Comparison of ENCODE assay signal across 20 cellular contexts in the genomic region with DNA sequence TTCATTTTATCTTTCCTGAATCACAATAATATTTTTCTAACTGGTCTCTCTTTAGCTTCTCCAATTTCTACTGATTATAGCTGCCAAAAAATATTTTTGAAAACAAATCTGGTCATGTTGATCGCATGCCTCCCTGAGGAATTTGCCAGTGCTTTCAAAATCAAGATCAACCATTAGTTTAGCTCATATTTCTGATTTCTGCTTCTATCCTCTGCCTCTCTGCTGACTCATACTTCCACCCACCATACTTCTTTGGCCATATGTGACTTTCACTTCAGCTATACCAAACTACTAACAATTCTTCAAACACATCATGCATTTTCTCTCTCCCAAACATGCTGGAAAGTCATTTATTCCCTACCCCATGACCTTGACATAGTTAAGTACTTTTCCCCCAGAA.
DNase-seq lines count a peak whose midpoint lies in the region; ATAC-seq and TF ChIP-seq lines count a peak whose summit lies in the region.
"Had no signal": no experiment of that assay in that cellular context is flagged by ENCODE, and none has a peak within 500 bp of the region (broad histone marks: within the 10 kb centered on the region; RNA-seq: fewer than 3 reads in every experiment).

No MANE protein-coding gene starts in this region.

- H4K91ac ChIP-seq in IMR-90 (ENCODE audit: insufficient read depth, low read depth, low read length) = no peak overlapping the region

- H3K4me1 ChIP-seq in IMR-90 (ENCODE audit: control insufficient read depth, insufficient read depth, low read length) = no peaks in the 10 kb centered on the region
- H3K4me1 ChIP-seq: sigmoid colon had no signal

- TF ChIP-seq POLR2A in IMR-90 (IDR thresholded peaks at IDR 0.05; ENCODE audit: low read depth, low read length) = no peak

- H3K9ac ChIP-seq in IMR-90 (ENCODE audit: low read depth, low read length) = no peak overlapping the region

- no peak overlapping the region for H3K4me2 ChIP-seq in IMR-90 (ENCODE audit: low read depth, low read length)

- 38% methylated on average over 1 of the region's 1 CpG; no CpG with 5 or more reads in 1 of the 2 experiments for WGBS in IMR-90 (ENCODE audit: extremely low coverage in 2 of 2, insufficient read length in 1 of 2), 2 experiments

- H3K79me1 ChIP-seq in IMR-90 (ENCODE audit: low read depth in 1 of 2, low read length in 2 of 2) = no peaks in the 10 kb centered on the region

- no peak overlapping the region for H3K23ac ChIP-seq in IMR-90 (ENCODE audit: low read depth, low read length)

- no peaks in the 10 kb centered on the region for H3K9me3 ChIP-seq in IMR-90 (ENCODE audit: control insufficient read depth, insufficient read depth, low read length)
- H3K9me3 ChIP-seq: sigmoid colon had no signal

- BruUV-seq in IMR-90 (replicated peaks; lab: Mats Ljungman, UMichigan) = no TSS peak

- intact Hi-C loops in IMR-90 (cut with micrococcal nuclease) = no loop called here

- H2AK9ac ChIP-seq in IMR-90 (replicated peaks; ENCODE audit: low read depth, low read length, poor library complexity) = no peak overlapping the region

- H3K27ac ChIP-seq in IMR-90 (ENCODE audit: insufficient read depth, low read length) = no peak overlapping the region
- H3K27ac ChIP-seq: C4-2B, sigmoid colon had no signal

- no peak overlapping the region for H3K4ac ChIP-seq in IMR-90 (ENCODE audit: low read depth, low read length)

- peak; percentile 71 for DNase-seq in IMR-90
- peak; percentile 62 for DNase-seq in RPMI7951 (ENCODE audit: low read depth)
- peak; percentile 42 for DNase-seq in fibroblast of pulmonary artery (ENCODE audit: low read depth)
- DNase-seq in smooth muscle cell of the brain vasculature (ENCODE audit: low read depth, low spot score) = peak; percentile 6
- DNase-seq in HUDEP-2 (lab: John Stamatoyannopoulos, UW; ENCODE audit: unreplicated experiment in 76 of 76) = no peak
- DNase-seq in omental fat pad (ENCODE audit: low spot score) = no peak
- DNase-seq: activated CD4-positive, CD25-positive, alpha-beta regulatory T cell treated with anti-CD3 and anti-CD28 coated beads, Interleukin-2, amount 50 U/mL, for 72 hours; activated gamma-delta T cell treated with Interleukin-2 at 50 U/mL for 16 hours; cortex of kidney; HFFc6; hypothalamus; NCI-H1092; NCI-H82; occipital lobe; Right ventricle myocardium superior; sigmoid colon; stimulated activated CD4-positive, alpha-beta T cell treated with anti-CD3 and anti-CD28 coated beads, Interleukin-4, amount 100 ng/mL, for 4 hours; T-helper 2 cell had no signal

- H2AFZ ChIP-seq in IMR-90 (replicated peaks; ENCODE audit: low read length, poor library complexity) = no peak overlapping the region

- no peak overlapping the region for H4K8ac ChIP-seq in IMR-90 (ENCODE audit: low read depth in 2 of 2, low read length in 2 of 2)

- H2BK20ac ChIP-seq in IMR-90 (ENCODE audit: low read depth, low read length) = no peak overlapping the region

- H3K18ac ChIP-seq in IMR-90 (ENCODE audit: low read depth, low read length) = no peak overlapping the region; the same call in 1 of the 2 replicates

- H3K56ac ChIP-seq in IMR-90 (ENCODE audit: extremely low read depth, insufficient read depth, low read length) = no peak overlapping the region

- no peak for TF ChIP-seq CTCF in IMR-90 (conservative IDR thresholded peaks at IDR 0.05; ENCODE audit: low read depth, low read length)
- no peak for TF ChIP-seq CTCF in fibroblast of pulmonary artery (IDR thresholded peaks at IDR 0.05; ENCODE audit: low read length, missing control alignments)
- TF ChIP-seq CTCF in omental fat pad (IDR thresholded peaks at IDR 0.05) = no peak

- H2BK15ac ChIP-seq in IMR-90 (ENCODE audit: low read depth, low read length) = no peak overlapping the region

- H3K9me1 ChIP-seq in IMR-90 (ENCODE audit: insufficient read depth, low read length) = no peaks in the 10 kb centered on the region

- H2AK5ac ChIP-seq in IMR-90 (ENCODE audit: low read depth, low read length) = no peak overlapping the region

- no peaks in the 10 kb centered on the region for H4K20me1 ChIP-seq in IMR-90 (ENCODE audit: insufficient read depth, low read length)

- POLR2A ChIA-PET in IMR-90 (lab: Charles Lee; ENCODE audit: unreplicated experiment) = no interaction called here

- in situ Hi-C loops in IMR-90 (cut with MboI; ENCODE audit: low sequenced_read_pairs) = no loop called here

- H2BK120ac ChIP-seq in IMR-90 (ENCODE audit: low read depth, low read length) = no peak overlapping the region

- H3K36me3 ChIP-seq in IMR-90 (ENCODE audit: control insufficient read depth, insufficient read depth, low read length) = no peaks in the 10 kb centered on the region
- H3K36me3 ChIP-seq: sigmoid colon had no signal

- no peaks in the 10 kb centered on the region for H3K27me3 ChIP-seq in IMR-90 (ENCODE audit: control insufficient read depth, insufficient read depth, low read length)
- H3K27me3 ChIP-seq: sigmoid colon had no signal

- H3K4me3 ChIP-seq in IMR-90 (ENCODE audit: insufficient read depth, low read depth, low read length) = no peak overlapping the region
- H3K4me3 ChIP-seq in fibroblast of pulmonary artery (replicated peaks; ENCODE audit: low read depth, low read length) = no peak overlapping the region
- H3K4me3 ChIP-seq: sigmoid colon had no signal

- CTCF ChIA-PET in IMR-90 (lab: Yijun Ruan, JAX) = no interaction called here

- no peak overlapping the region for H3K14ac ChIP-seq in IMR-90 (replicated peaks; ENCODE audit: low read depth, low read length)

- no peak for TF ChIP-seq RAD21 in IMR-90 (IDR thresholded peaks at IDR 0.05; ENCODE audit: low read length)

- no peak overlapping the region for H2BK5ac ChIP-seq in IMR-90 (ENCODE audit: low read depth, low read length, poor library complexity, severe bottlenecking)

- no peak overlapping the region for H4K5ac ChIP-seq in IMR-90 (ENCODE audit: low read depth, low read length)

- peak; percentile 82 for ATAC-seq in IMR-90 (ENCODE audit: low read depth)
- no peak for ATAC-seq in omental fat pad (ENCODE audit: low FRiP score)
- no peak for ATAC-seq in GM21619 (IDR thresholded peaks at IDR 0.05; ENCODE audit: unreplicated experiment)

- dilution Hi-C loops in IMR-90 (cut with HindIII; ENCODE audit: low sequenced_read_pairs, unreplicated experiment) = no loop called here

TF ChIP-seq in IMR-90, 13 proteins besides CTCF, POLR2A, EP300 and RAD21:
- TF ChIP-seq RCOR1 (IDR thresholded peaks at IDR 0.05; ENCODE audit: insufficient replicate concordance, low read length) = no peak
- peak; percentile 24; the same call in 1 of the 2 replicates for TF ChIP-seq NFE2L2 (IDR thresholded peaks at IDR 0.05; ENCODE audit: low read depth, low read length)
- TF ChIP-seq ELK1 (IDR thresholded peaks at IDR 0.05; ENCODE audit: borderline replicate concordance, low read depth, low read length) = no peak
- TF ChIP-seq CEBPB (IDR thresholded peaks at IDR 0.05; ENCODE audit: low read depth, low read length) = no peak
- peak; percentile 20; the same call in 1 of the 2 replicates for TF ChIP-seq MAFK (IDR thresholded peaks at IDR 0.05; ENCODE audit: low read depth, low read length)
- TF ChIP-seq MAZ (IDR thresholded peaks at IDR 0.05; ENCODE audit: borderline replicate concordance, low read depth, low read length) = no peak
- TF ChIP-seq SMC3 (IDR thresholded peaks at IDR 0.05; ENCODE audit: low read depth, low read length) = no peak
- TF ChIP-seq MXI1 (IDR thresholded peaks at IDR 0.05; ENCODE audit: borderline replicate concordance, low read depth, low read length) = no peak
- TF ChIP-seq FOS (IDR thresholded peaks at IDR 0.05; ENCODE audit: low read depth, low read length) = 0 out of 2 replicates have a peak, but pooled peaks have one; percentile 12
- no peak for TF ChIP-seq CHD1 (IDR thresholded peaks at IDR 0.05; ENCODE audit: low read depth, low read length)

Comparison
In these comparisons a context has a peak if more than half of its experiments do, and no peak if none do; other contexts are left out.
1. DNase-seq: peak in IMR-90 (single experiment), RPMI7951 (single experiment), fibroblast of pulmonary artery (single experiment) and smooth muscle cell of the brain vasculature (single experiment); none in HUDEP-2 (0 of 76) and omental fat pad (single experiment).